25 cellular contexts compared by ENCODE assay signal in the genomic region with DNA sequence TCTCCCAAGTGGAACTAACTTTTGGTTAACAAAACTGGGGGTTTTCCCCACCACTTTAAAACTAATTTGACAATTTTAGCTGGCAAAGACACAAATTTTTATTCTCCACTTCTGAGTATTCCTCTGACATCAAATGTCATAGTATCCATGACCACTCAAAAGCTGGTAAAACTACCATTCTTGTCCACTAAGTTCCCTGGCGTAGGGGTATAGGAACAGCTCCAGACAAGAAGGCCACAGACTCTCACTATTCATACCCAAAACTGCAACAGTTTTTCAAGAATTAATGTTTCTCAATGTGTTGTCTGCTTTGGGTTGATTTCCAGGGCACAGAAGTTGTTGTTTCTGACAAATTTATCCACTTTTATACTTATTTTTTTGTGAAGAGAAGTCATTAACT.
"Had no signal": no experiment of that assay in that cellular context is flagged by ENCODE, and none has a peak within 500 bp of the region (broad histone marks: within the 10 kb centered on the region; RNA-seq: fewer than 3 reads in every experiment).

No MANE protein-coding gene starts in this region.

- DNase-seq: activated CD4-positive, alpha-beta memory T cell treated with anti-CD3 and anti-CD28 coated beads, Interleukin-2, amount 10 ng/mL, durations not matched to agents 7 days and 5 days; activated CD4-positive, alpha-beta T cell treated with anti-CD3 and anti-CD28 coated beads for 36 hours; activated CD4-positive, alpha-beta T cell treated with anti-CD3 and anti-CD28 coated beads, Interleukin-2, amount 50 U/mL, for 1 hour; activated gamma-delta T cell; activated naive CD4-positive, alpha-beta T cell treated with anti-CD3 and anti-CD28 coated beads for 36 hours; activated T-cell treated with anti-CD3 and anti-CD28 coated beads for 4 hours; activated T-cell treated with anti-CD3 and anti-CD28 coated beads, Interleukin-2, amount 50 U/mL, for 48 hours; cerebellar nuclear complex; NCI-H1105 treated with DMSO at 0.1 percent for 48 hours; NCI-H1436 treated with DMSO at 0.1 percent for 48 hours; NCI-H187; NCI-H2081; NCI-H446; NCI-H524 treated with DMSO at 0.1 percent for 48 hours; NCI-H748 treated with DMSO at 0.1 percent for 48 hours; Right ventricle myocardium superior; RPMI8226; SJCRH30; SK-N-SH; T-helper 1 cell; WERI-Rb-1 had no signal

- H3K9ac ChIP-seq: KMS-11, SK-N-SH had no signal

- H3K4me2 ChIP-seq: KMS-11, SK-N-SH had no signal

- ATAC-seq: activated CD4-positive, alpha-beta T cell treated with anti-CD3 and anti-CD28 coated beads for 36 hours; activated T-helper 17 cell treated with anti-CD3 and anti-CD28 coated beads, Interleukin-2, amount 50 U/mL, for 72 hours; Panc1 had no signal

- H3K9me3 ChIP-seq: SJCRH30, SK-N-SH had no signal

- H3K27ac Mint-ChIP-seq: activated CD4-positive, alpha-beta memory T cell treated with anti-CD3 and anti-CD28 coated beads, Interleukin-2, amount 10 ng/mL, durations not matched to agents 7 days and 5 days; activated CD4-positive, alpha-beta T cell treated with anti-CD3 and anti-CD28 coated beads for 36 hours; activated naive CD4-positive, alpha-beta T cell treated with anti-CD3 and anti-CD28 coated beads for 36 hours; activated naive CD8-positive, alpha-beta T cell; activated T-helper 17 cell treated with anti-CD3 and anti-CD28 coated beads, Interleukin-2, amount 50 U/mL, for 72 hours had no signal

- H3K27me3 Mint-ChIP-seq: activated CD4-positive, alpha-beta memory T cell treated with anti-CD3 and anti-CD28 coated beads, Interleukin-2, amount 10 ng/mL, durations not matched to agents 7 days and 5 days; activated CD4-positive, alpha-beta T cell treated with anti-CD3 and anti-CD28 coated beads for 36 hours; activated naive CD8-positive, alpha-beta T cell; activated T-helper 17 cell treated with anti-CD3 and anti-CD28 coated beads, Interleukin-2, amount 50 U/mL, for 72 hours had no signal

- H3K36me3 ChIP-seq: SJCRH30, WERI-Rb-1 had no signal

- H3K4me1 ChIP-seq: SJCRH30 had no signal

- H3K4me1 Mint-ChIP-seq: activated CD4-positive, alpha-beta memory T cell treated with anti-CD3 and anti-CD28 coated beads, Interleukin-2, amount 10 ng/mL, durations not matched to agents 7 days and 5 days; activated CD4-positive, alpha-beta T cell treated with anti-CD3 and anti-CD28 coated beads for 36 hours; activated T-helper 17 cell treated with anti-CD3 and anti-CD28 coated beads, Interleukin-2, amount 50 U/mL, for 72 hours had no signal

- H3K4me3 ChIP-seq: SJCRH30 had no signal

- H3K27me3 ChIP-seq: SJCRH30 had no signal

- H3K27ac ChIP-seq: KMS-11, SJCRH30, WERI-Rb-1 had no signal

- H3K4me3 Mint-ChIP-seq: activated CD4-positive, alpha-beta memory T cell treated with anti-CD3 and anti-CD28 coated beads, Interleukin-2, amount 10 ng/mL, durations not matched to agents 7 days and 5 days; activated CD4-positive, alpha-beta T cell treated with anti-CD3 and anti-CD28 coated beads for 36 hours; activated naive CD4-positive, alpha-beta T cell treated with anti-CD3 and anti-CD28 coated beads for 36 hours; activated naive CD8-positive, alpha-beta T cell; activated T-helper 17 cell treated with anti-CD3 and anti-CD28 coated beads, Interleukin-2, amount 50 U/mL, for 72 hours had no signal
